In genomic region chr15:93182806-93183205, GRCh38 we compare ENCODE assay signal across 21 cellular contexts.
"Had no signal": no experiment of that assay in that cellular context is flagged by ENCODE, and none has a peak within 500 bp of the region (broad histone marks: within the 10 kb centered on the region; RNA-seq: fewer than 3 reads in every experiment).

No MANE protein-coding gene starts in this region.

- H3K36me3 ChIP-seq: ascending aorta, esophagus squamous epithelium, stomach, thyroid gland had no signal

- H3K27ac Mint-ChIP-seq: activated naive CD4-positive, alpha-beta T cell treated with anti-CD3 and anti-CD28 coated beads for 36 hours; activated naive CD8-positive, alpha-beta T cell treated with anti-CD3 and anti-CD28 coated beads, Interleukin-2, amount 10 ng/mL, durations not matched to agents 7 days and 5 days; activated T-helper 1 cell treated with anti-CD3 and anti-CD28 coated beads, Interleukin-12 subunit alpha, Interleukin-12 subunit beta, Interleukin-2, Interleukin-4 antibody, amounts not matched to agents 30 ng/mL and 10 ng/mL and 1 ng/mL, durations not matched to agents 14 hours and 24 hours and 36 hours; nephron; stimulated activated naive B cell treated with anti-CD40 and anti-IgM and Interleukin-4, amounts not matched to agents 10 μg/mL and 1 μg/mL and 100 μg/mL, for 72 hours; T-cell had no signal

- H3K4me3 ChIP-seq: ascending aorta, esophagus squamous epithelium, mucosa of descending colon, stomach, thyroid gland had no signal

- DNase-seq: activated CD4-positive, alpha-beta T cell treated with anti-CD3 and anti-CD28 coated beads for 48 hours; activated CD4-positive, alpha-beta T cell treated with anti-CD3 and anti-CD28 coated beads, Interleukin-2, amount 50 U/mL, for 48 hours; activated CD8-positive, alpha-beta memory T cell treated with anti-CD3 and anti-CD28 coated beads for 24 hours; activated effector memory CD4-positive, alpha-beta T cell treated with anti-CD3 and anti-CD28 coated beads, Interleukin-2, amount 50 U/mL, for 16 hours; activated naive CD4-positive, alpha-beta T cell treated with anti-CD3 and anti-CD28 coated beads for 36 hours; activated naive CD8-positive, alpha-beta T cell treated with anti-CD3 and anti-CD28 coated beads, Interleukin-2, amount 10 ng/mL, durations not matched to agents 7 days and 5 days; caudate nucleus; esophagus squamous epithelium; foreskin melanocyte; left ventricle myocardium superior; mucosa of descending colon; right cardiac atrium; stimulated activated CD4-positive, alpha-beta T cell treated with anti-CD3 and anti-CD28 coated beads, Interleukin-15, amount 100 ng/mL, for 24 hours; stimulated activated CD4-positive, alpha-beta T cell treated with anti-CD3 and anti-CD28 coated beads, Interleukin-2, amount 100 ng/mL, for 24 hours; stimulated activated naive B cell treated with anti-CD40 and anti-IgM and Interleukin-4, amounts not matched to agents 10 μg/mL and 1 μg/mL and 100 μg/mL, for 72 hours; stomach; T-cell; thyroid gland had no signal

- H3K4me3 Mint-ChIP-seq: activated naive CD4-positive, alpha-beta T cell treated with anti-CD3 and anti-CD28 coated beads for 36 hours; activated naive CD8-positive, alpha-beta T cell treated with anti-CD3 and anti-CD28 coated beads, Interleukin-2, amount 10 ng/mL, durations not matched to agents 7 days and 5 days; activated T-helper 1 cell treated with anti-CD3 and anti-CD28 coated beads, Interleukin-12 subunit alpha, Interleukin-12 subunit beta, Interleukin-2, Interleukin-4 antibody, amounts not matched to agents 30 ng/mL and 10 ng/mL and 1 ng/mL, durations not matched to agents 14 hours and 24 hours and 36 hours; nephron; stimulated activated naive B cell treated with anti-CD40 and anti-IgM and Interleukin-4, amounts not matched to agents 10 μg/mL and 1 μg/mL and 100 μg/mL, for 72 hours; T-cell had no signal

- H3K4me1 ChIP-seq: ascending aorta had no signal

- H3K4me1 Mint-ChIP-seq: activated naive CD8-positive, alpha-beta T cell treated with anti-CD3 and anti-CD28 coated beads, Interleukin-2, amount 10 ng/mL, durations not matched to agents 7 days and 5 days; stimulated activated naive B cell treated with anti-CD40 and anti-IgM and Interleukin-4, amounts not matched to agents 10 μg/mL and 1 μg/mL and 100 μg/mL, for 72 hours; T-cell had no signal

- H3K27me3 Mint-ChIP-seq: stimulated activated naive B cell treated with anti-CD40 and anti-IgM and Interleukin-4, amounts not matched to agents 10 μg/mL and 1 μg/mL and 100 μg/mL, for 72 hours had no signal

- H3K9me3 ChIP-seq: ascending aorta, esophagus squamous epithelium, mucosa of descending colon, stomach, thyroid gland had no signal

- H3K9me3 Mint-ChIP-seq: activated naive CD4-positive, alpha-beta T cell treated with anti-CD3 and anti-CD28 coated beads for 36 hours; activated naive CD8-positive, alpha-beta T cell treated with anti-CD3 and anti-CD28 coated beads, Interleukin-2, amount 10 ng/mL, durations not matched to agents 7 days and 5 days; activated T-helper 1 cell treated with anti-CD3 and anti-CD28 coated beads, Interleukin-12 subunit alpha, Interleukin-12 subunit beta, Interleukin-2, Interleukin-4 antibody, amounts not matched to agents 30 ng/mL and 10 ng/mL and 1 ng/mL, durations not matched to agents 14 hours and 24 hours and 36 hours; nephron; stimulated activated naive B cell treated with anti-CD40 and anti-IgM and Interleukin-4, amounts not matched to agents 10 μg/mL and 1 μg/mL and 100 μg/mL, for 72 hours; T-cell had no signal

- ATAC-seq: left ventricle myocardium superior; mucosa of descending colon; right cardiac atrium; stimulated activated naive B cell treated with anti-CD40 and anti-IgM and Interleukin-4, amounts not matched to agents 10 μg/mL and 1 μg/mL and 100 μg/mL, for 72 hours; T-cell had no signal

- H3K36me3 Mint-ChIP-seq: activated naive CD8-positive, alpha-beta T cell treated with anti-CD3 and anti-CD28 coated beads, Interleukin-2, amount 10 ng/mL, durations not matched to agents 7 days and 5 days; stimulated activated naive B cell treated with anti-CD40 and anti-IgM and Interleukin-4, amounts not matched to agents 10 μg/mL and 1 μg/mL and 100 μg/mL, for 72 hours; T-cell had no signal

- H3K27ac ChIP-seq: ascending aorta, esophagus squamous epithelium, stomach, thyroid gland had no signal

- H3K27me3 ChIP-seq: ascending aorta, stomach, thyroid gland had no signal
